ENCODE assay signal across 11 cellular contexts in the genomic region with DNA sequence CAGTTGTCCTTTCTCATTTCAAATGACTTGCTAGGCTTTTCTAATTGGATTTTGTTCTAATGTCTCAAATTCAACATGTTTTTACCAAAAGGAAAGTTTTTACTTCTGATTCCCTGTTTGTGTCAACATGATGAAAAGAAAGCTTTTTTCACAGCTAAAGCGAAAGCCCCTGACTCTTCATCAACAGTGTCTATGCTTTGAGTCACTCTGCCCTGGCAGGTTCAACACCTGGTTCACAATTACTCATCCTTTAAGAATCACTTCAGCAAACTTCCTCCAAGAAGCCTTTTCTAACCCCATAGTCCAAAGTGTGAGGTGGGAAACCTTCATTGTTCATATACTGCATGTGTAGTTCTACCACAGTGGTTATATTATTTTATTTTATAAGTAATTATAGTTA. TPM values are rescaled to one million over a fixed set of nuclear protein-coding genes. Genes with fewer than 3 reads are reported as not detected.
DNase-seq lines count a peak whose midpoint lies in the region; ATAC-seq and FAIRE-seq lines count a peak whose summit lies in the region.
"Had no signal": no experiment of that assay in that cellular context is flagged by ENCODE, and none has a peak within 500 bp of the region (broad histone marks: within the 10 kb centered on the region; RNA-seq: fewer than 3 reads in every experiment).

No MANE protein-coding gene starts in this region.

- no peaks in the 10 kb centered on the region for H4K20me1 ChIP-seq in Karpas-422 (ENCODE audit: insufficient read depth, low read depth, low read length)

- no peak for FAIRE-seq in urothelium cell line (lab: Jason Lieb, UNC)

- no peaks in the 10 kb centered on the region for H3K36me3 Mint-ChIP-seq in activated naive CD4-positive, alpha-beta T cell treated with anti-CD3 and anti-CD28 coated beads for 36 hours (ENCODE audit: low read depth)
- H3K36me3 Mint-ChIP-seq in activated CD4-positive, alpha-beta memory T cell treated with anti-CD3 and anti-CD28 coated beads for 36 hours = no peaks in the 10 kb centered on the region

- no peak overlapping the region for H3K4me2 ChIP-seq in Karpas-422 (ENCODE audit: low read depth, low read length, poor library complexity, severe bottlenecking)

- intact Hi-C loops in activated naive CD4-positive, alpha-beta T cell treated with anti-CD3 and anti-CD28 coated beads for 36 hours (cut with micrococcal nuclease) = loop anchor here (1.0 to 10.0 kb wide), 3 partner anchors 169 to 604 kb away; a partner anchor contains a TSS
- intact Hi-C loops in activated CD4-positive, alpha-beta memory T cell treated with anti-CD3 and anti-CD28 coated beads for 36 hours (cut with micrococcal nuclease) = loop anchor here (10.0 kb wide), 1 partner anchor 194 kb away; a partner anchor contains a TSS

- H3K4me1 Mint-ChIP-seq in activated naive CD4-positive, alpha-beta T cell treated with anti-CD3 and anti-CD28 coated beads for 36 hours (ENCODE audit: low read depth) = peaks cover 4% of the 10 kb centered on the region
- no peaks in the 10 kb centered on the region for H3K4me1 Mint-ChIP-seq in activated CD4-positive, alpha-beta memory T cell treated with anti-CD3 and anti-CD28 coated beads for 36 hours (ENCODE audit: low read depth)

- POLR2A ChIA-PET in activated CD4-positive, alpha-beta memory T cell treated with anti-CD3 and anti-CD28 coated beads for 36 hours (lab: Charles Lee) = no interaction called here

- no peaks in the 10 kb centered on the region for H3K9me2 ChIP-seq in Karpas-422 (replicated peaks; ENCODE audit: insufficient read depth, low read length)

- peak; percentile 81 for ATAC-seq in HG02759 (IDR thresholded peaks at IDR 0.05; ENCODE audit: unreplicated experiment)

- H3K4me1 ChIP-seq in Karpas-422 (ENCODE audit: low read length) = peaks cover 26% of the 10 kb centered on the region
- H3K4me1 ChIP-seq: esophagus muscularis mucosa had no signal

- no peak overlapping the region for H3K9ac ChIP-seq in Karpas-422 (ENCODE audit: low read length)

- no peak overlapping the region for H3K27ac Mint-ChIP-seq in activated naive CD4-positive, alpha-beta T cell treated with anti-CD3 and anti-CD28 coated beads for 36 hours
- H3K27ac Mint-ChIP-seq in activated CD4-positive, alpha-beta memory T cell treated with anti-CD3 and anti-CD28 coated beads for 36 hours = no peak overlapping the region

- H3K27me3 Mint-ChIP-seq in activated naive CD4-positive, alpha-beta T cell treated with anti-CD3 and anti-CD28 coated beads for 36 hours (ENCODE audit: low read depth) = peaks cover 10% of the 10 kb centered on the region
- H3K27me3 Mint-ChIP-seq in activated CD4-positive, alpha-beta memory T cell treated with anti-CD3 and anti-CD28 coated beads for 36 hours = peaks cover 15% of the 10 kb centered on the region

- H3K9me3 Mint-ChIP-seq in activated naive CD4-positive, alpha-beta T cell treated with anti-CD3 and anti-CD28 coated beads for 36 hours = no peaks in the 10 kb centered on the region
- H3K9me3 Mint-ChIP-seq in activated CD4-positive, alpha-beta memory T cell treated with anti-CD3 and anti-CD28 coated beads for 36 hours = no peaks in the 10 kb centered on the region

- no peak overlapping the region for H3K4me3 ChIP-seq in Karpas-422 (ENCODE audit: low read length)
- H3K4me3 ChIP-seq: esophagus muscularis mucosa had no signal

- H3K79me2 ChIP-seq in Karpas-422 (ENCODE audit: low read length) = no peaks in the 10 kb centered on the region

- H3K36me3 ChIP-seq in Karpas-422 (ENCODE audit: insufficient read depth, low read length) = no peaks in the 10 kb centered on the region
- H3K36me3 ChIP-seq: esophagus muscularis mucosa had no signal

- H3K27me3 ChIP-seq in Karpas-422 (ENCODE audit: low read length) = no peaks in the 10 kb centered on the region
- H3K27me3 ChIP-seq: esophagus muscularis mucosa had no signal

- DNase-seq in activated naive CD4-positive, alpha-beta T cell treated with anti-CD3 and anti-CD28 coated beads for 36 hours = peak; percentile 37
- DNase-seq in activated naive CD4-positive, alpha-beta T cell treated with Interleukin-2 at 50 U/mL for 16 hours = no peak
- DNase-seq in Karpas-422 = no peak
- peak; percentile 12 for DNase-seq in urothelium cell line (ENCODE audit: low spot score)
- DNase-seq in activated CD4-positive, alpha-beta memory T cell treated with anti-CD3 and anti-CD28 coated beads for 36 hours = no peak
- no peak for DNase-seq in NCI-H510A treated with DMSO at 0.1 percent for 48 hours (lab: John Stamatoyannopoulos, UW)
- no peak for DNase-seq in NCI-H2081 treated with DMSO at 0.1 percent for 48 hours (lab: John Stamatoyannopoulos, UW)
- DNase-seq: activated naive CD4-positive, alpha-beta T cell treated with anti-CD3 and anti-CD28 coated beads, Interleukin-2, amount 50 U/mL, for 16 hours; NCI-H1048 had no signal

- H3K27ac ChIP-seq in Karpas-422 (ENCODE audit: low read length) = no peak overlapping the region
- H3K27ac ChIP-seq: esophagus muscularis mucosa had no signal

- CTCF ChIA-PET in activated naive CD4-positive, alpha-beta T cell treated with anti-CD3 and anti-CD28 coated beads for 36 hours (lab: Charles Lee) = no interaction called here
- CTCF ChIA-PET in activated CD4-positive, alpha-beta memory T cell treated with anti-CD3 and anti-CD28 coated beads for 36 hours (lab: Charles Lee) = no interaction called here

- H3K9me3 ChIP-seq in Karpas-422 (ENCODE audit: low read length) = no peaks in the 10 kb centered on the region
- H3K9me3 ChIP-seq: esophagus muscularis mucosa had no signal

- H3K4me3 Mint-ChIP-seq in activated naive CD4-positive, alpha-beta T cell treated with anti-CD3 and anti-CD28 coated beads for 36 hours = no peak overlapping the region
- no peak overlapping the region for H3K4me3 Mint-ChIP-seq in activated CD4-positive, alpha-beta memory T cell treated with anti-CD3 and anti-CD28 coated beads for 36 hours

- peak overlapping the region; percentile 73; the same call in 1 of the 2 replicates for H2AFZ ChIP-seq in Karpas-422 (ENCODE audit: low read length)

RNA-seq across cellular contexts. Expression of a gene that starts 7.6 kb away (rescaled TPM):
- total RNA-seq in activated naive CD4-positive, alpha-beta T cell treated with anti-CD3 and anti-CD28 coated beads for 36 hours = under 1 TPM; 0.45 to 0.49 TPM
- not detected in 2 replicates for total RNA-seq in Karpas-422 (2014; rRNA removed; shearing (Covaris generic); ENCODE audit: low replicate concordance)
- under 1 TPM; 0.19 to 0.31 TPM for total RNA-seq in activated CD4-positive, alpha-beta memory T cell treated with anti-CD3 and anti-CD28 coated beads for 36 hours

RNA-seq across cellular contexts. Expression of a gene that starts 42.8 kb away (rescaled TPM):
- total RNA-seq in activated naive CD4-positive, alpha-beta T cell treated with anti-CD3 and anti-CD28 coated beads for 36 hours = not detected
- not detected in 2 replicates for total RNA-seq in Karpas-422 (2014; rRNA removed; shearing (Covaris generic); ENCODE audit: low replicate concordance)
- not detected for total RNA-seq in activated CD4-positive, alpha-beta memory T cell treated with anti-CD3 and anti-CD28 coated beads for 36 hours

Comparison
In these comparisons a context has a peak if more than half of its experiments do, and no peak if none do; other contexts are left out.
1. DNase-seq: peak in activated naive CD4-positive, alpha-beta T cell treated with anti-CD3 and anti-CD28 coated beads for 36 hours (single experiment) and urothelium cell line (single experiment); none in activated naive CD4-positive, alpha-beta T cell treated with Interleukin-2 at 50 U/mL for 16 hours (single experiment), Karpas-422 (single experiment), activated CD4-positive, alpha-beta memory T cell treated with anti-CD3 and anti-CD28 coated beads for 36 hours (single experiment), NCI-H510A treated with DMSO at 0.1 percent for 48 hours (single experiment) and NCI-H2081 treated with DMSO at 0.1 percent for 48 hours (single experiment).